1 cellular context compared by ENCODE assay signal in the genomic region with DNA sequence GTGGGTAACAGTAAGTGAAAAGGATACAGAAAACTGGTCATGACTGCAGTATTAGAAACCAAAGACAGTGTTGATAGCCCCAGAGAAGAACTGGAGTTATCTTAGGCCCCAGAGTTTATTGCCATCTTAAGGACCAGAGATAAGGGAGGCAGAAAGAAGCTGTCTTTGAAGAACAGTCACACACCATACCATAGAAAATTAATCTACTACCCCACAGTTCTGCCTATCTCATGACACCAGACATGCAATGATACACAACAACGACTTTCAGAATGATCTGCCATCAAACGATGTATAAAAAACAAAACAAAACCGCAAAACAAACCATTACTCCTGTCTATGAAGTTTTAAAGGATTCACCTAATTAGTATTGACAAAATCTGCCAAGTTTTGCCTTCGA.
TF ChIP-seq lines count a peak whose summit lies in the region.

No MANE protein-coding gene starts in this region.

TF ChIP-seq in K562, 482 proteins besides CTCF, POLR2A, EP300 and RAD21 (continued from another document):
- TF ChIP-seq, protein P1, sequence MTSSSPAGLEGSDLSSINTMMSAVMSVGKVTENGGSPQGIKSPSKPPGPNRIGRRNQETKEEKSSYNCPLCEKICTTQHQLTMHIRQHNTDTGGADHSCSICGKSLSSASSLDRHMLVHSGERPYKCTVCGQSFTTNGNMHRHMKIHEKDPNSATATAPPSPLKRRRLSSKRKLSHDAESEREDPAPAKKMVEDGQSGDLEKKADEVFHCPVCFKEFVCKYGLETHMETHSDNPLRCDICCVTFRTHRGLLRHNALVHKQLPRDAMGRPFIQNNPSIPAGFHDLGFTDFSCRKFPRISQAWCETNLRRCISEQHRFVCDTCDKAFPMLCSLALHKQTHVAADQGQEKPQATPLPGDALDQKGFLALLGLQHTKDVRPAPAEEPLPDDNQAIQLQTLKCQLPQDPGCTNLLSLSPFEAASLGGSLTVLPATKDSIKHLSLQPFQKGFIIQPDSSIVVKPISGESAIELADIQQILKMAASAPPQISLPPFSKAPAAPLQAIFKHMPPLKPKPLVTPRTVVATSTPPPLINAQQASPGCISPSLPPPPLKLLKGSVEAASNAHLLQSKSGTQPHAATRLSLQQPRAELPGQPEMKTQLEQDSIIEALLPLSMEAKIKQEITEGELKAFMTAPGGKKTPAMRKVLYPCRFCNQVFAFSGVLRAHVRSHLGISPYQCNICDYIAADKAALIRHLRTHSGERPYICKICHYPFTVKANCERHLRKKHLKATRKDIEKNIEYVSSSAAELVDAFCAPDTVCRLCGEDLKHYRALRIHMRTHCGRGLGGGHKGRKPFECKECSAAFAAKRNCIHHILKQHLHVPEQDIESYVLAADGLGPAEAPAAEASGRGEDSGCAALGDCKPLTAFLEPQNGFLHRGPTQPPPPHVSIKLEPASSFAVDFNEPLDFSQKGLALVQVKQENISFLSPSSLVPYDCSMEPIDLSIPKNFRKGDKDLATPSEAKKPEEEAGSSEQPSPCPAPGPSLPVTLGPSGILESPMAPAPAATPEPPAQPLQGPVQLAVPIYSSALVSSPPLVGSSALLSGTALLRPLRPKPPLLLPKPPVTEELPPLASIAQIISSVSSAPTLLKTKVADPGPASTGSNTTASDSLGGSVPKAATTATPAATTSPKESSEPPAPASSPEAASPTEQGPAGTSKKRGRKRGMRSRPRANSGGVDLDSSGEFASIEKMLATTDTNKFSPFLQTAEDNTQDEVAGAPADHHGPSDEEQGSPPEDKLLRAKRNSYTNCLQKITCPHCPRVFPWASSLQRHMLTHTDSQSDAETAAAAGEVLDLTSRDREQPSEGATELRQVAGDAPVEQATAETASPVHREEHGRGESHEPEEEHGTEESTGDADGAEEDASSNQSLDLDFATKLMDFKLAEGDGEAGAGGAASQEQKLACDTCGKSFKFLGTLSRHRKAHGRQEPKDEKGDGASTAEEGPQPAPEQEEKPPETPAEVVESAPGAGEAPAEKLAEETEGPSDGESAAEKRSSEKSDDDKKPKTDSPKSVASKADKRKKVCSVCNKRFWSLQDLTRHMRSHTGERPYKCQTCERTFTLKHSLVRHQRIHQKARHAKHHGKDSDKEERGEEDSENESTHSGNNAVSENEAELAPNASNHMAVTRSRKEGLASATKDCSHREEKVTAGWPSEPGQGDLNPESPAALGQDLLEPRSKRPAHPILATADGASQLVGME (CRISPR knock-in tag; IDR thresholded peaks at IDR 0.05): no peak
- no peak for TF ChIP-seq TCF7L2 (IDR thresholded peaks at IDR 0.05; ENCODE audit: low read depth, low read length)
- TF ChIP-seq, protein P2, sequence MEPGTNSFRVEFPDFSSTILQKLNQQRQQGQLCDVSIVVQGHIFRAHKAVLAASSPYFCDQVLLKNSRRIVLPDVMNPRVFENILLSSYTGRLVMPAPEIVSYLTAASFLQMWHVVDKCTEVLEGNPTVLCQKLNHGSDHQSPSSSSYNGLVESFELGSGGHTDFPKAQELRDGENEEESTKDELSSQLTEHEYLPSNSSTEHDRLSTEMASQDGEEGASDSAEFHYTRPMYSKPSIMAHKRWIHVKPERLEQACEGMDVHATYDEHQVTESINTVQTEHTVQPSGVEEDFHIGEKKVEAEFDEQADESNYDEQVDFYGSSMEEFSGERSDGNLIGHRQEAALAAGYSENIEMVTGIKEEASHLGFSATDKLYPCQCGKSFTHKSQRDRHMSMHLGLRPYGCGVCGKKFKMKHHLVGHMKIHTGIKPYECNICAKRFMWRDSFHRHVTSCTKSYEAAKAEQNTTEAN (CRISPR knock-in tag; IDR thresholded peaks at IDR 0.05): no peak
- TF ChIP-seq, protein P3, sequence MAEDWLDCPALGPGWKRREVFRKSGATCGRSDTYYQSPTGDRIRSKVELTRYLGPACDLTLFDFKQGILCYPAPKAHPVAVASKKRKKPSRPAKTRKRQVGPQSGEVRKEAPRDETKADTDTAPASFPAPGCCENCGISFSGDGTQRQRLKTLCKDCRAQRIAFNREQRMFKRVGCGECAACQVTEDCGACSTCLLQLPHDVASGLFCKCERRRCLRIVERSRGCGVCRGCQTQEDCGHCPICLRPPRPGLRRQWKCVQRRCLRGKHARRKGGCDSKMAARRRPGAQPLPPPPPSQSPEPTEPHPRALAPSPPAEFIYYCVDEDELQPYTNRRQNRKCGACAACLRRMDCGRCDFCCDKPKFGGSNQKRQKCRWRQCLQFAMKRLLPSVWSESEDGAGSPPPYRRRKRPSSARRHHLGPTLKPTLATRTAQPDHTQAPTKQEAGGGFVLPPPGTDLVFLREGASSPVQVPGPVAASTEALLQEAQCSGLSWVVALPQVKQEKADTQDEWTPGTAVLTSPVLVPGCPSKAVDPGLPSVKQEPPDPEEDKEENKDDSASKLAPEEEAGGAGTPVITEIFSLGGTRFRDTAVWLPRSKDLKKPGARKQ (CRISPR knock-in tag; IDR thresholded peaks at IDR 0.05): no peak
- TF ChIP-seq MTA3 (IDR thresholded peaks at IDR 0.05; ENCODE audit: borderline replicate concordance): peak; percentile 51; the same call in 1 of the 2 replicates
- TF ChIP-seq PHTF2 (CRISPR knock-in tag; IDR thresholded peaks at IDR 0.05): no peak
- TF ChIP-seq PKNOX1 (IDR thresholded peaks at IDR 0.05): peak; percentile 56
- TF ChIP-seq MAFF (IDR thresholded peaks at IDR 0.05; ENCODE audit: low read length): no peak
- peak; percentile 68; the same call in 1 of the 2 replicates for TF ChIP-seq FOXJ2 (tag; IDR thresholded peaks at IDR 0.05)
- TF ChIP-seq CBFB (CRISPR knock-in tag; IDR thresholded peaks at IDR 0.05): no peak
- TF ChIP-seq YY1 (IDR thresholded peaks at IDR 0.05; ENCODE audit: borderline replicate concordance in 1 of 3, control insufficient read depth in 1 of 3, extremely low read depth in 1 of 3, insufficient read depth in 3 of 3, insufficient read length in 1 of 3, insufficient replicate concordance in 2 of 3, low read depth in 1 of 3, low read length in 2 of 3): no peak
TF ChIP-seq in K562: peak in this region for 138.
